In the genomic region with DNA sequence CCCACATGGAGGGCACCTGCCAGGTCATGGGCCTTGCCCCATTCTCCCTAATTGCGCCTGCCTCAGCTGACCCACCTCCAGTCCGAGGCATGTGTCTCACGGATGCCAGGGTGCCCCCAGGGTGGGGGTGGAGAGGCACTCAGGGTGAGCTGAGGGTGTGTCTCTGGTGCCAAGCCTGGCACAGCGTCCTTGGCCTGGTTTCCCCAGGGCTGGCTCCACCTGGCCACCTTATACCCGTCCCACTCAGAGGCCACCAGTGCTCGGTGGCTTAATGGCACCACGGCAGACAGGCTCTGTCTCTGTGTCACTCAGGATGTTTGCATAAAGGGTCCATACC, we compare ENCODE assay signal across 20 cellular contexts. TPM values are rescaled to one million over a fixed set of nuclear protein-coding genes. Genes with fewer than 3 reads are reported as not detected.
DNase-seq lines count a peak whose midpoint lies in the region; ATAC-seq and TF ChIP-seq lines count a peak whose summit lies in the region.
"Had no signal": no experiment of that assay in that cellular context is flagged by ENCODE, and none has a peak within 500 bp of the region (broad histone marks: within the 10 kb centered on the region; RNA-seq: fewer than 3 reads in every experiment).

No MANE protein-coding gene starts in this region.

- ATAC-seq in Right ventricle myocardium inferior, result no peak

- H3K27me3 ChIP-seq in duodenal mucosa (ENCODE audit: control insufficient read depth in 1 of 2, insufficient read depth in 2 of 2, low read length in 2 of 2) (no peaks in the 10 kb centered on the region), mucosa of stomach (ENCODE audit: control insufficient read depth, insufficient read depth, low read length) (no peaks in the 10 kb centered on the region), transverse colon (no peaks in the 10 kb centered on the region)

- no peak for TF ChIP-seq POLR2A in transverse colon (IDR thresholded peaks at IDR 0.05)

- intact Hi-C loops in Right ventricle myocardium inferior (cut with DNase I), result no loop called here
- intact Hi-C loops in cardiac septum (cut with DNase I), result no loop called here
- intact Hi-C loops in transverse colon (cut with DNase I; ENCODE audit: low total_unique reads), result no loop called here

- H3K4me1 ChIP-seq in duodenal mucosa (ENCODE audit: control insufficient read depth in 1 of 2, insufficient read depth in 2 of 2, low read length in 2 of 2) (peaks cover 66 to 69% of the 10 kb centered on the region in 2 donors), mucosa of stomach (ENCODE audit: control insufficient read depth, insufficient read depth, low read length) (peaks cover 76% of the 10 kb centered on the region), transverse colon (peaks cover 22 to 72% (median 50%) of the 10 kb centered on the region in 4 donors)

- no peak for TF ChIP-seq CTCF in transverse colon (IDR thresholded peaks at IDR 0.05)

- 39% methylated on average over 7 of the region's 7 CpGs; no CpG with 5 or more reads in 1 of the 2 donors for WGBS in transverse colon (ENCODE audit: low coverage in 1 of 2), 2 donors

- peak overlapping the region in 1 of 2 donors; percentile 18 for H3K9ac ChIP-seq in duodenal mucosa (ENCODE audit: low read depth in 1 of 2, low read length in 2 of 2)
- H3K9ac ChIP-seq in mucosa of stomach (ENCODE audit: low read length), result peak overlapping the region; percentile 13
- H3K9ac ChIP-seq: GM23248 had no signal

- no peak overlapping the region for H3K4me3 ChIP-seq in duodenal mucosa (ENCODE audit: low read depth in 1 of 2, low read length in 2 of 2)
- no peak overlapping the region for H3K4me3 ChIP-seq in mucosa of stomach (ENCODE audit: low read length)
- no peak overlapping the region for H3K4me3 ChIP-seq in transverse colon
- H3K4me3 ChIP-seq: GM23248 had no signal

- no peak for TF ChIP-seq EP300 in transverse colon (IDR thresholded peaks at IDR 0.05; ENCODE audit: low read depth)

- H3K9me3 ChIP-seq in duodenal mucosa (ENCODE audit: control insufficient read depth in 1 of 2, low read length in 2 of 2), result no peaks in the 10 kb centered on the region
- no peaks in the 10 kb centered on the region for H3K9me3 ChIP-seq in mucosa of stomach (ENCODE audit: control insufficient read depth, low read length)
- H3K9me3 ChIP-seq in transverse colon, result no peaks in the 10 kb centered on the region

- peak; percentile 11 for DNase-seq in Right ventricle myocardium inferior (ENCODE audit: missing footprints)
- no peak for DNase-seq in cardiac septum (ENCODE audit: low spot score)
- no peak for DNase-seq in transverse colon
- DNase-seq in NCI-H748 (lab: John Stamatoyannopoulos, UW; ENCODE audit: unreplicated experiment), result no peak
- no peak for DNase-seq in GM19240 (ENCODE audit: insufficient read length, low spot score)
- DNase-seq in C1 segment of cervical spinal cord (lab: John Stamatoyannopoulos, UW), result no peak
- DNase-seq: 8988T, DMS 273 treated with DMSO at 0.1 percent for 48 hours, DND-41, GM23248, HCEC 1CT, NCI-H1105 treated with DMSO at 0.1 percent for 48 hours, NCI-H1694 treated with DMSO at 0.1 percent for 48 hours, NCI-H774, OCI-M1, SHP77 treated with DMSO at 0.1 percent for 48 hours had no signal

- in situ Hi-C loops in transverse colon (cut with MboI; ENCODE audit: low pct_ligation_motif_present in 1 of 4, low pct_unique_long_range_greater_than_20kb in 1 of 4, low sequenced_read_pairs in 3 of 4), result no loop called here

- H3K36me3 ChIP-seq in duodenal mucosa (ENCODE audit: control insufficient read depth in 1 of 2, insufficient read depth in 2 of 2, low read length in 2 of 2) (no peaks in the 10 kb centered on the region), mucosa of stomach (ENCODE audit: control insufficient read depth, insufficient read depth, low read length) (no peaks in the 10 kb centered on the region), transverse colon (no peaks in the 10 kb centered on the region)

- H3K27ac ChIP-seq in duodenal mucosa (ENCODE audit: low read depth, low read length) (peak overlapping the region; percentile 64), transverse colon (peak overlapping the region; percentile 42 to 67 (median 60))
- H3K27ac ChIP-seq: GM23248 had no signal

RNA-seq across cellular contexts. Expression of gene TDRD9, which starts 33.6 kb away (rescaled TPM):
- total RNA-seq in Right ventricle myocardium inferior (2.5 TPM), cardiac septum (3.3 TPM), transverse colon (under 1 TPM in 2 of 4 donors, not detected in 2; 0.55 to 0.79 TPM)
- total RNA-seq: G401, GM23248, NCI-H460 had no signal

RNA-seq across cellular contexts. Expression of gene PPP1R13B, which starts 47.3 kb away (rescaled TPM):
- total RNA-seq in Right ventricle myocardium inferior (101 TPM), cardiac septum (67.8 TPM), transverse colon (100 to 1,000 TPM in 1 of 4 donors, 10 to 100 TPM in 3; 31.0 to 109 (median 42.0) TPM)

RNA-seq across cellular contexts. Expression of gene RD3L, which starts 47.6 kb away (rescaled TPM):
- 25.1 TPM for total RNA-seq in Right ventricle myocardium inferior
- 13.1 TPM for total RNA-seq in cardiac septum
- not detected for total RNA-seq in transverse colon
- total RNA-seq: G401, GM23248, NCI-H460 had no signal

Comparison
In these comparisons a context has a peak if more than half of its experiments do, and no peak if none do; other contexts are left out.
1. RNA of gene RD3L, which starts 47.6 kb away (total RNA-seq): 25.1 TPM in Right ventricle myocardium inferior (single experiment) and 13.1 TPM in cardiac septum (single experiment); not detected in transverse colon; every median in the first group is over 10 times any median in the second.